In the genomic region with DNA sequence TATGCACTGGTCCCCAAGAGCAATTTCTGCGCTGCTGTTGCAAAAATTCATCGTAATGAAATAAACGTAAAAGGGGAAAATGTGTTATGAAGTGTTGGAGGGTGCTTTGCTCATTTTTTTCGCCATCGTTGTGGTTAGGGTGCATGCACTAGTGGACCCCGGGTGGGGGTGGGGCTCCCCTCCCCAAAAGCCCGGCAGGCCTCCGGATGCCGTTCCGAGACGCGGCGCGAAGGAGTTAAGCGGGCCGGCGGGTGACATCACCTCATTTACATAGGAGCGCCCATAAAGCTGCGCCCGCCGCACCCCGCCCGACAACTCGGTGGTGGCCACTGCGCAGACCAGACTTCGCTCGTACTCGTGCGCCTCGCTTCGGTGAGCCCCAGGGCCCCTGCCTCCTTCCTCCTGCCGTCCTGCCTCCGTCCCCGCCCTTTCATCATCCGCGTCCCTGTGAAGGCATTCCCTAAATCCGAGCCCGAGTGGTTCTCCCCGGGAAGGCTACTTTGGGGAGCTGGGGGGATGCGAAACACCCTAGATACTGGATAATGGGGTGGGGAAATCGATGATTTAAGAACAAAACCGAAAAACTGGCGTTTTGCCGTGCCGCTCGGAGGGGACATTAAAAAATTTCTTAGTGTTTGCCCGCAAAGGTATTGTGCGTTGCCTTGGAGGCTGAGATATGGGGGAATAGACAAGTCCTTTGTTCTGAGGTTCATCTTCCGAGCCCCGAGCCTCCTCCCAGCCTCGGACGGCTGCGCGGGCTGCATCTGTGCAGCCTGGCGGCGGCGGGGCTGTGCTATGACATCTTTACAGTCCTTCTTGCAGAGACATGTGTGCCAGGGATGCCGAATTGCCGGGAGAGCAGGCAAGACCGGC, we compare ENCODE assay signal across 8 cellular contexts. TPM values are rescaled to one million over a fixed set of nuclear protein-coding genes. Genes with fewer than 3 reads are reported as not detected.
DNase-seq lines count a peak whose midpoint lies in the region; ATAC-seq and TF ChIP-seq lines count a peak whose summit lies in the region.

A gene (plus strand): TSS at position 314 of the 873 bp plus-strand sequence.

- H3K4me1 Mint-ChIP-seq in T-cell = peaks cover 34 to 76% (median 43%) of the 10 kb centered on the region in 3 donors
- H3K4me1 Mint-ChIP-seq in activated naive CD8-positive, alpha-beta T cell treated with anti-CD3 and anti-CD28 coated beads, Interleukin-2, amount 50 U/mL, for 24 hours = peaks cover 51% of the 10 kb centered on the region

- H3K36me3 ChIP-seq in ES-I3 (ENCODE audit: insufficient read depth, low read length) (peaks cover 4% of the 10 kb centered on the region; the same call in 1 of the 2 replicates), parathyroid adenoma (ENCODE audit: control insufficient read depth, insufficient read depth, low read length) (no peaks in the 10 kb centered on the region), transverse colon (no peaks in the 10 kb centered on the region)

- POLR2A ChIA-PET in T-cell (lab: Charles Lee) = interaction anchor here (0.6 to 3.8 kb wide), 11 partner anchors 8 to 383 kb away, joined by 3 to 18 read pairs (median 4); no protein-coding TSS in a partner anchor

- H3K27me3 Mint-ChIP-seq in T-cell = peaks cover 0 to 4% of the 10 kb centered on the region in 2 donors
- H3K27me3 Mint-ChIP-seq in activated naive CD8-positive, alpha-beta T cell treated with anti-CD3 and anti-CD28 coated beads, Interleukin-2, amount 50 U/mL, for 24 hours = no peaks in the 10 kb centered on the region

- TF ChIP-seq POLR2A in transverse colon (IDR thresholded peaks at IDR 0.05) = peak; percentile 99

- no peaks in the 10 kb centered on the region for H3K79me2 ChIP-seq in parathyroid adenoma

- no peaks in the 10 kb centered on the region for H3K9me3 Mint-ChIP-seq in T-cell
- H3K9me3 Mint-ChIP-seq in activated naive CD8-positive, alpha-beta T cell treated with anti-CD3 and anti-CD28 coated beads, Interleukin-2, amount 50 U/mL, for 24 hours = no peaks in the 10 kb centered on the region

- H3K9ac ChIP-seq in ES-I3 (ENCODE audit: low read depth, low read length) = peak within 1 kb of the TSS; percentile 90
- H3K9ac ChIP-seq in parathyroid adenoma = peak within 1 kb of the TSS; percentile 67

- H3K36me3 Mint-ChIP-seq in T-cell = peaks cover 31% of the 10 kb centered on the region
- peaks cover 33% of the 10 kb centered on the region for H3K36me3 Mint-ChIP-seq in activated naive CD8-positive, alpha-beta T cell treated with anti-CD3 and anti-CD28 coated beads, Interleukin-2, amount 50 U/mL, for 24 hours (ENCODE audit: low read depth)

- H3K4me2 ChIP-seq in parathyroid adenoma (ENCODE audit: low read length) = peak within 1 kb of the TSS; percentile 76

- no peak for TF ChIP-seq EP300 in transverse colon (IDR thresholded peaks at IDR 0.05; ENCODE audit: low read depth)

- H3K27ac Mint-ChIP-seq in T-cell = peak within 1 kb of the TSS; percentile 93 to 98
- H3K27ac Mint-ChIP-seq in activated naive CD8-positive, alpha-beta T cell treated with anti-CD3 and anti-CD28 coated beads, Interleukin-2, amount 50 U/mL, for 24 hours = peak within 1 kb of the TSS; percentile 97

- H3K9me3 ChIP-seq in ES-I3 (ENCODE audit: control insufficient read depth, insufficient read depth, low read length) (no peaks in the 10 kb centered on the region), parathyroid adenoma (ENCODE audit: control insufficient read depth, low read length) (no peaks in the 10 kb centered on the region), transverse colon (no peaks in the 10 kb centered on the region)

- no peak for TF ChIP-seq CTCF in parathyroid adenoma (IDR thresholded peaks at IDR 0.05)
- no peak for TF ChIP-seq CTCF in transverse colon (IDR thresholded peaks at IDR 0.05)

- WGBS in transverse colon (ENCODE audit: low coverage in 1 of 2), 2 donors = 0 to 33% methylated on average over 13 to 52 of the region's 60 CpGs

- peak; percentile 40 for ATAC-seq in HG02571 (IDR thresholded peaks at IDR 0.05; ENCODE audit: unreplicated experiment)
- peak; percentile 52 to 59 (median 55) for ATAC-seq in T-cell (replicated peaks in 1 of 4)
- ATAC-seq in activated naive CD8-positive, alpha-beta T cell treated with anti-CD3 and anti-CD28 coated beads, Interleukin-2, amount 50 U/mL, for 24 hours = peak; percentile 41
- ATAC-seq in Right ventricle myocardium superior (ENCODE audit: poor library complexity) = peak; percentile 84

- intact Hi-C loops in Right ventricle myocardium superior (cut with DNase I) (loop anchor here (5.0 kb wide), 1 partner anchor 512 kb away; no protein-coding TSS in a partner anchor), transverse colon (cut with DNase I; ENCODE audit: low total_unique reads) (loop anchor here (5.0 kb wide), 1 partner anchor 113 kb away; no protein-coding TSS in a partner anchor)

- peak within 1 kb of the TSS; percentile 83 for H2AFZ ChIP-seq in parathyroid adenoma

- H3K4me3 ChIP-seq in parathyroid adenoma (ENCODE audit: low read depth, low read length) (peak within 1 kb of the TSS; percentile 73), transverse colon (peak within 1 kb of the TSS; percentile 55 to 86 (median 64))

- CTCF ChIA-PET in T-cell (lab: Charles Lee) = interaction anchor here in 1 of 2 donors (0.6 to 1.5 kb wide), 5 partner anchors 24 to 1203 kb away, joined by 3 to 7 read pairs (median 4); no protein-coding TSS in a partner anchor

- in situ Hi-C loops in transverse colon (cut with MboI; ENCODE audit: low pct_ligation_motif_present in 1 of 4, low pct_unique_long_range_greater_than_20kb in 1 of 4, low sequenced_read_pairs in 3 of 4) = loop anchor here (25.0 kb wide), 4 partner anchors 112 to 687 kb away; a partner anchor contains a TSS

- peak within 1 kb of the TSS; percentile 79 to 97 (median 94) for H3K4me3 Mint-ChIP-seq in T-cell
- peak within 1 kb of the TSS; percentile 92 for H3K4me3 Mint-ChIP-seq in activated naive CD8-positive, alpha-beta T cell treated with anti-CD3 and anti-CD28 coated beads, Interleukin-2, amount 50 U/mL, for 24 hours

- DNase-seq in NCI-H128 (lab: John Stamatoyannopoulos, UW; ENCODE audit: unreplicated experiment) (peak; percentile 63), T-cell (peak; percentile 60 to 83 (median 78)), Right ventricle myocardium superior (peak; percentile 90), transverse colon (peak; percentile 89)
- peak; percentile 85 for DNase-seq in activated naive CD8-positive, alpha-beta T cell treated with anti-CD3 and anti-CD28 coated beads, Interleukin-2, amount 50 U/mL, for 24 hours

- peak within 1 kb of the TSS; percentile 80 for H3K27ac ChIP-seq in parathyroid adenoma
- H3K27ac ChIP-seq in transverse colon = peak within 1 kb of the TSS; percentile 90 to 99 (median 94)

- no peaks in the 10 kb centered on the region for H3K27me3 ChIP-seq in parathyroid adenoma (ENCODE audit: control insufficient read depth, insufficient read depth, low read length)
- no peaks in the 10 kb centered on the region for H3K27me3 ChIP-seq in transverse colon

- H3K4me1 ChIP-seq in ES-I3 (ENCODE audit: insufficient read depth, low read length) (peaks cover 25% of the 10 kb centered on the region), parathyroid adenoma (no peaks in the 10 kb centered on the region), transverse colon (peaks cover 0 to 10% (median 3%) of the 10 kb centered on the region in 4 donors)

RNA-seq across cellular contexts. Expression of the gene that starts here (rescaled TPM):
- 1,000 to 10,000 TPM; 5,030 to 6,201 (median 5,880) TPM for total RNA-seq in T-cell
- 875 TPM for total RNA-seq in Right ventricle myocardium superior
- 1,000 to 10,000 TPM in 3 of 4 donors, 100 to 1,000 TPM in 1; 680 to 4,578 (median 2,996) TPM for total RNA-seq in transverse colon

Comparison
In these comparisons a context has a peak if more than half of its experiments do, and no peak if none do; other contexts are left out.
1. Peak in every context shown above with its lines: DNase-seq, ATAC-seq, H3K4me3 ChIP-seq and H3K27ac ChIP-seq.